In the genomic region with DNA sequence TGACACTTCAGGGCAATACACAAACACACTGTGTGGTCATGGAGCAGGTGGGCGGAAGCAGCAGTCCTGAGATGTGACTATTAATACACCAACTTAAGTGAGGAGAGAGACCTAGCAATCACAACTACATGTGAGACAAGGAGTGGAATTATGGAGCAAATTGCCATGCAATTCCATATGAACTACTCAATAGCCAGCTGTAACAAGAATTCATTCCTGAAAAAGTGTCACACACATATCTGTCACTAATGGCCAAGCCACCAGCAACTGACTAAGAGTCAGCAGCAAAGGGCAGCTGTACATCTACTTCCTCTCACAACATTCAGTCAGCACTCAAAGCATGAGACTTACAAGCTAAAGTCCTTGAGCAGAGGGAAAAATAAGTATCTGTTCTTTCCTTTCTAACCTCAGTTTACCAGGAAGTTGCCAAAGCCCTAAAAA, we compare ENCODE assay signal across 10 cellular contexts. TPM values are rescaled to one million over a fixed set of nuclear protein-coding genes. Genes with fewer than 3 reads are reported as not detected.
DNase-seq lines count a peak whose midpoint lies in the region; ATAC-seq and TF ChIP-seq lines count a peak whose summit lies in the region.
"Had no signal": no experiment of that assay in that cellular context is flagged by ENCODE, and none has a peak within 500 bp of the region (broad histone marks: within the 10 kb centered on the region; RNA-seq: fewer than 3 reads in every experiment).

No MANE protein-coding gene starts in this region.

- H3K9me3 Mint-ChIP-seq in activated naive CD4-positive, alpha-beta T cell treated with anti-CD3 and anti-CD28 coated beads, Interleukin-2, amount 50 U/mL, for 24 hours, result no peaks in the 10 kb centered on the region
- H3K9me3 Mint-ChIP-seq in activated naive CD4-positive, alpha-beta T cell treated with anti-CD3 and anti-CD28 coated beads for 36 hours, result no peaks in the 10 kb centered on the region
- H3K9me3 Mint-ChIP-seq: T-helper 2 cell treated with Interferon-gamma antibody and Interleukin-4, amounts not matched to agents 5 μg/mL and 100 μg/mL, for 36 hours had no signal

- peak overlapping the region; percentile 82 for H3K27ac ChIP-seq in SJCRH30
- H3K27ac ChIP-seq in left lung, result peak overlapping the region in 1 of 2 donors; percentile 89
- H3K27ac ChIP-seq in tibial nerve, result peak overlapping the region in 3 of 4 donors; percentile 4 to 90 (median 8)

- TF ChIP-seq CTCF in left lung (IDR thresholded peaks at IDR 0.05) (no peak), tibial nerve (IDR thresholded peaks at IDR 0.05) (no peak)

- H3K27me3 ChIP-seq in SJCRH30 (no peaks in the 10 kb centered on the region), left lung (no peaks in the 10 kb centered on the region), tibial nerve (no peaks in the 10 kb centered on the region)

- no peaks in the 10 kb centered on the region for H3K27me3 Mint-ChIP-seq in activated naive CD4-positive, alpha-beta T cell treated with anti-CD3 and anti-CD28 coated beads, Interleukin-2, amount 50 U/mL, for 24 hours
- H3K27me3 Mint-ChIP-seq in activated naive CD4-positive, alpha-beta T cell treated with anti-CD3 and anti-CD28 coated beads for 36 hours (ENCODE audit: low read depth), result no peaks in the 10 kb centered on the region

- TF ChIP-seq POLR2A in tibial nerve (IDR thresholded peaks at IDR 0.05), result no peak

- H3K36me3 ChIP-seq in SJCRH30 (peaks cover 3% of the 10 kb centered on the region; the same call in 1 of the 2 replicates), left lung (peaks cover 0 to 12% of the 10 kb centered on the region in 2 donors), tibial nerve (peaks cover 0 to 13% (median 0%) of the 10 kb centered on the region in 3 donors)

- no peak overlapping the region for H3K4me3 Mint-ChIP-seq in activated naive CD4-positive, alpha-beta T cell treated with anti-CD3 and anti-CD28 coated beads, Interleukin-2, amount 50 U/mL, for 24 hours
- H3K4me3 Mint-ChIP-seq in activated naive CD4-positive, alpha-beta T cell treated with anti-CD3 and anti-CD28 coated beads for 36 hours, result no peak overlapping the region
- H3K4me3 Mint-ChIP-seq: T-helper 2 cell treated with Interferon-gamma antibody and Interleukin-4, amounts not matched to agents 5 μg/mL and 100 μg/mL, for 36 hours had no signal

- H3K4me1 Mint-ChIP-seq in activated naive CD4-positive, alpha-beta T cell treated with anti-CD3 and anti-CD28 coated beads, Interleukin-2, amount 50 U/mL, for 24 hours, result peaks cover 62% of the 10 kb centered on the region
- peaks cover 61% of the 10 kb centered on the region for H3K4me1 Mint-ChIP-seq in activated naive CD4-positive, alpha-beta T cell treated with anti-CD3 and anti-CD28 coated beads for 36 hours (ENCODE audit: low read depth)

- peak overlapping the region; percentile 21 for H3K27ac Mint-ChIP-seq in activated naive CD4-positive, alpha-beta T cell treated with anti-CD3 and anti-CD28 coated beads, Interleukin-2, amount 50 U/mL, for 24 hours
- no peak overlapping the region for H3K27ac Mint-ChIP-seq in activated naive CD4-positive, alpha-beta T cell treated with anti-CD3 and anti-CD28 coated beads for 36 hours

- WGBS in tibial nerve, 2 donors, result 76 to 95% methylated on average over 1 of the region's 1 CpG

- H3K4me3 ChIP-seq in SJCRH30 (no peak overlapping the region), left lung (no peak overlapping the region), tibial nerve (no peak overlapping the region)

- DNase-seq in activated naive CD4-positive, alpha-beta T cell treated with anti-CD3 and anti-CD28 coated beads for 36 hours, result no peak
- DNase-seq in SJCRH30 (peak; percentile 69 to 79), left lung (no peak), tibial nerve (ENCODE audit: low spot score in 2 of 2) (no peak), NCI-H187 treated with DMSO at 0.1 percent for 48 hours (lab: John Stamatoyannopoulos, UW) (no peak)

- ATAC-seq in left lung (peak; percentile 28), HG02840 (IDR thresholded peaks at IDR 0.05; ENCODE audit: low FRiP score, unreplicated experiment) (no peak), HG02884 (IDR thresholded peaks at IDR 0.05; ENCODE audit: unreplicated experiment) (no peak)

- no peaks in the 10 kb centered on the region for H3K9me3 ChIP-seq in SJCRH30 (replicated peaks)
- no peaks in the 10 kb centered on the region for H3K9me3 ChIP-seq in left lung
- H3K9me3 ChIP-seq in tibial nerve, result no peaks in the 10 kb centered on the region

- CTCF ChIA-PET in activated naive CD4-positive, alpha-beta T cell treated with anti-CD3 and anti-CD28 coated beads for 36 hours (lab: Charles Lee), result interaction anchor here (0.7 to 1.6 kb wide), 2 partner anchors 118 to 223 kb away, joined by 3 read pairs; no protein-coding TSS in a partner anchor

- no peak for TF ChIP-seq EP300 in tibial nerve (IDR thresholded peaks at IDR 0.05)

- peaks cover 11% of the 10 kb centered on the region for H3K36me3 Mint-ChIP-seq in activated naive CD4-positive, alpha-beta T cell treated with anti-CD3 and anti-CD28 coated beads, Interleukin-2, amount 50 U/mL, for 24 hours
- peaks cover 6% of the 10 kb centered on the region for H3K36me3 Mint-ChIP-seq in activated naive CD4-positive, alpha-beta T cell treated with anti-CD3 and anti-CD28 coated beads for 36 hours (ENCODE audit: low read depth)

- intact Hi-C loops in activated naive CD4-positive, alpha-beta T cell treated with anti-CD3 and anti-CD28 coated beads for 36 hours (cut with micrococcal nuclease), result no loop called here
- intact Hi-C loops in left lung (cut with DNase I), result no loop called here

- H3K4me1 ChIP-seq in SJCRH30 (peaks cover 55% of the 10 kb centered on the region), left lung (peaks cover 37 to 66% of the 10 kb centered on the region in 2 donors), tibial nerve (peaks cover 0 to 69% (median 54%) of the 10 kb centered on the region in 4 donors)

RNA-seq across cellular contexts. Expression of a gene that starts 46.2 kb away (rescaled TPM):
- total RNA-seq in activated naive CD4-positive, alpha-beta T cell treated with anti-CD3 and anti-CD28 coated beads for 36 hours, result under 1 TPM; 0.64 to 0.74 TPM
- 8.3 TPM in 2 replicates for total RNA-seq in SJCRH30 (2014; rRNA removed; shearing (Covaris generic))
- under 1 TPM; 0.16 to 0.29 TPM for total RNA-seq in left lung
- not detected for total RNA-seq in tibial nerve

RNA-seq across cellular contexts. Expression of a gene that starts 51.3 kb away (rescaled TPM):
- 100 to 1,000 TPM; 105 to 106 TPM for total RNA-seq in activated naive CD4-positive, alpha-beta T cell treated with anti-CD3 and anti-CD28 coated beads for 36 hours
- total RNA-seq in SJCRH30 (2014; rRNA removed; shearing (Covaris generic)), result 38.2 and 43.6 TPM in 2 replicates
- total RNA-seq in left lung (100 to 1,000 TPM; 108 to 138 TPM), tibial nerve (10 to 100 TPM; 74.9 to 95.9 (median 83.4) TPM)

RNA-seq across cellular contexts. Expression of a gene that starts 55.5 kb away (rescaled TPM):
- total RNA-seq in activated naive CD4-positive, alpha-beta T cell treated with anti-CD3 and anti-CD28 coated beads for 36 hours, result not detected
- total RNA-seq in SJCRH30 (2014; rRNA removed; shearing (Covaris generic)), result not detected in 2 replicates
- total RNA-seq in left lung (1 to 10 TPM; 4.0 to 5.9 TPM), tibial nerve (not detected)
- total RNA-seq: dermis microvascular lymphatic vessel endothelial cell had no signal

Comparison
In these comparisons a context has a peak if more than half of its experiments do, and no peak if none do; other contexts are left out.
1. DNase-seq: peak in SJCRH30 (2 of 2); none in activated naive CD4-positive, alpha-beta T cell treated with anti-CD3 and anti-CD28 coated beads for 36 hours (single experiment), left lung (0 of 2), tibial nerve (0 of 2) and NCI-H187 treated with DMSO at 0.1 percent for 48 hours (single experiment).